Comparison of ENCODE assay signal across 29 cellular contexts in the genomic region with DNA sequence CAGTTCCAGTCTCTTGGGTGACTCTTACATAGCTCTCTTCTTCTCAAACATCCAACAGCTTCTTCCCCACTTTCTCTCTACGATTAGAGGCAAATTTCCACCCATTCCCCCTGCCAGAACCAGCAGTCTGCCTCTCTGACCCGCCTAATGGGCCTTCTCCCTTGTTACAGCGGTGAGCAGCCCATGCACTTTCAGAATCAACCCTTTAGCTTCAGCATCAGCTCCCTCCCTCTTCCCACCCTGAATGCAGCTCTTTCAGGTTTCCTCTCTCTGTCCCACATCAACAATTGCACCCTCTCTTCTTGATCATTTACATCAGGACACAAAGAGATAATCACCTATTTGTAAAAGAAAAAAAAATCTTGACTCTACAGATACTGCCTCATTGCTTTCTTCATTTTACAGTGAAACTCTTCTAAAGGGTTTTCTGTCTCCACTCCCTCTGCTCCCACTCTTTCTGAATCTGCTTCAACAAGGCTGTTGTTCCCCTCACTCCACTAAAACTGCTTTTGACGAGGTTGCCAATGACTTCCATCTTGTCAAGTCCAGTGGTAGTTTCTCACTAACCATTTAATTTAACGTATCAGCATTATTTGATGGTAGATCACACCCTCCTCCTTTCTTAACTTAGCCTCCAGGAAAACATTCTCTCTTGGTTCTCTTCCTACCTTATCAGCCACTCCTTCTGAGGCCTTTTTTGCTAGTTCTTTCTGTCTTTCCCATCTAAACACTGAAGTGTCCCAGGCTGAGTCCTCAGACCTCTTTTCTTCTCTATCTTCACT.
"Had no signal": no experiment of that assay in that cellular context is flagged by ENCODE, and none has a peak within 500 bp of the region (broad histone marks: within the 10 kb centered on the region; RNA-seq: fewer than 3 reads in every experiment).

No MANE protein-coding gene starts in this region.

- ATAC-seq: esophagus mucosa; gastrocnemius medialis; left cardiac atrium; left lung; mucosa of descending colon; natural killer cell treated with Interleukin-12 subunit alpha and Interleukin-12 subunit beta and Interleukin-15 and Interleukin-18, amount 100 ng/mL, for 72 hours; stimulated activated naive CD8-positive, alpha-beta T cell treated with anti-CD3 and anti-CD28 coated beads, Interleukin-15, amount 100 ng/mL, for 72 hours had no signal

- H3K4me3 ChIP-seq: colonic mucosa, gastrocnemius medialis, left lung, mucosa of descending colon, prostate gland, right atrium auricular region, sigmoid colon, suprapubic skin, transverse colon had no signal

- H3K4me1 ChIP-seq: colonic mucosa, left lung, prostate gland, right atrium auricular region, sigmoid colon, suprapubic skin, transverse colon had no signal

- H3K27ac ChIP-seq: colonic mucosa, epithelial cell of prostate, gastrocnemius medialis, left lung, prostate gland, right atrium auricular region, sigmoid colon, suprapubic skin, transverse colon had no signal

- H3K36me3 ChIP-seq: colonic mucosa, gastrocnemius medialis, left lung, prostate gland, right atrium auricular region, sigmoid colon, suprapubic skin, transverse colon had no signal

- H3K27me3 Mint-ChIP-seq: stimulated activated naive CD8-positive, alpha-beta T cell treated with anti-CD3 and anti-CD28 coated beads, Interleukin-15, amount 100 ng/mL, for 72 hours had no signal

- H3K27me3 ChIP-seq: colonic mucosa, gastrocnemius medialis, left lung, right atrium auricular region, sigmoid colon, suprapubic skin, transverse colon had no signal

- H3K4me3 Mint-ChIP-seq: dendritic cell treated with granulocyte-macrophage colony-stimulating factor and Interleukin-4, amounts not matched to agents 40 ng/mL and 50 ng/mL, for 4 days; endodermal cell; mesothelial cell of epicardium; naive B cell; natural killer cell treated with Interleukin-12 subunit alpha and Interleukin-12 subunit beta and Interleukin-15 and Interleukin-18, amount 100 ng/mL, for 72 hours; neural crest cell; stimulated activated naive CD8-positive, alpha-beta T cell treated with anti-CD3 and anti-CD28 coated beads, Interleukin-15, amount 100 ng/mL, for 72 hours had no signal

- DNase-seq: colonic mucosa; effector CD8-positive, alpha-beta T cell; endodermal cell; foreskin fibroblast; gastrocnemius medialis; head of caudate nucleus; left cardiac atrium; left lung; mesenchymal stem cell; mucosa of descending colon; naive B cell; nucleus accumbens; sigmoid colon; stimulated activated CD4-positive, alpha-beta T cell treated with anti-CD3 and anti-CD28 coated beads, Interleukin-1b, Interleukin-23, amount 100 ng/mL, for 48 hours; stimulated activated CD4-positive, alpha-beta T cell treated with anti-CD3 and anti-CD28 coated beads, Interleukin-4, amount 100 ng/mL, for 1 hour; stimulated activated CD8-positive, alpha-beta memory T cell treated with anti-CD3 and anti-CD28 coated beads, Interleukin-4, amount 100 ng/mL, for 48 hours; stimulated activated naive CD4-positive, alpha-beta T cell; stimulated activated naive CD8-positive, alpha-beta T cell treated with anti-CD3 and anti-CD28 coated beads, Interleukin-15, amount 100 ng/mL, for 72 hours; transverse colon had no signal

- H3K36me3 Mint-ChIP-seq: mesothelial cell of epicardium; naive B cell; natural killer cell treated with Interleukin-12 subunit alpha and Interleukin-12 subunit beta and Interleukin-15 and Interleukin-18, amount 100 ng/mL, for 72 hours had no signal

- H3K9me3 ChIP-seq: colonic mucosa, gastrocnemius medialis, left lung, mucosa of descending colon, prostate gland, right atrium auricular region, sigmoid colon, suprapubic skin, transverse colon had no signal

- H3K27ac Mint-ChIP-seq: dendritic cell treated with granulocyte-macrophage colony-stimulating factor and Interleukin-4, amounts not matched to agents 40 ng/mL and 50 ng/mL, for 4 days; endodermal cell; mesothelial cell of epicardium; naive B cell; natural killer cell treated with Interleukin-12 subunit alpha and Interleukin-12 subunit beta and Interleukin-15 and Interleukin-18, amount 100 ng/mL, for 72 hours; stimulated activated naive CD8-positive, alpha-beta T cell treated with anti-CD3 and anti-CD28 coated beads, Interleukin-15, amount 100 ng/mL, for 72 hours had no signal

- H3K9me3 Mint-ChIP-seq: dendritic cell treated with granulocyte-macrophage colony-stimulating factor and Interleukin-4, amounts not matched to agents 40 ng/mL and 50 ng/mL, for 4 days; endodermal cell; mesothelial cell of epicardium; naive B cell; natural killer cell treated with Interleukin-12 subunit alpha and Interleukin-12 subunit beta and Interleukin-15 and Interleukin-18, amount 100 ng/mL, for 72 hours; neural crest cell; stimulated activated naive CD8-positive, alpha-beta T cell treated with anti-CD3 and anti-CD28 coated beads, Interleukin-15, amount 100 ng/mL, for 72 hours had no signal

- FAIRE-seq: islet of Langerhans had no signal

- H3K4me1 Mint-ChIP-seq: mesothelial cell of epicardium; naive B cell; neural crest cell; stimulated activated naive CD8-positive, alpha-beta T cell treated with anti-CD3 and anti-CD28 coated beads, Interleukin-15, amount 100 ng/mL, for 72 hours had no signal
